In genomic region chr4:82721819-82722423, GRCh38 we compare ENCODE assay signal across 8 cellular contexts.
DNase-seq lines count a peak whose midpoint lies in the region; ATAC-seq and TF ChIP-seq lines count a peak whose summit lies in the region.

No MANE protein-coding gene starts in this region.

- H3K27me3 ChIP-seq in Peyer's patch (no peaks in the 10 kb centered on the region), colonic mucosa (no peaks in the 10 kb centered on the region)

- H3K27ac ChIP-seq in Peyer's patch (no peak overlapping the region), colonic mucosa (no peak overlapping the region)

- H3K36me3 ChIP-seq in Peyer's patch, result no peaks in the 10 kb centered on the region
- H3K36me3 ChIP-seq in colonic mucosa, result no peaks in the 10 kb centered on the region

- H3K4me3 ChIP-seq in Peyer's patch, result no peak overlapping the region
- H3K4me3 ChIP-seq in colonic mucosa, result no peak overlapping the region

- intact Hi-C loops in colonic mucosa (cut with DNase I), result no loop called here

- no peaks in the 10 kb centered on the region for H3K4me1 ChIP-seq in Peyer's patch
- no peaks in the 10 kb centered on the region for H3K4me1 ChIP-seq in colonic mucosa

- H3K9me3 ChIP-seq in Peyer's patch (no peaks in the 10 kb centered on the region), colonic mucosa (no peaks in the 10 kb centered on the region)

- peak; percentile 64 for ATAC-seq in HG02642 (IDR thresholded peaks at IDR 0.05; ENCODE audit: poor library complexity, unreplicated experiment)
- no peak for ATAC-seq in GM21717 (IDR thresholded peaks at IDR 0.05; ENCODE audit: unreplicated experiment)

- H3K9ac ChIP-seq in colonic mucosa (ENCODE audit: low read depth in 2 of 2, low read length in 2 of 2), result no peak overlapping the region

- DNase-seq in activated T-cell treated with anti-CD3 and anti-CD28 coated beads for 48 hours (ENCODE audit: low read depth), result peak; percentile 5
- no peak for DNase-seq in activated T-cell treated with anti-CD3 and anti-CD28 coated beads, Interleukin-2, amount 50 U/mL, for 1 hour
- DNase-seq in Peyer's patch, result peak in 1 of 3 donors; percentile 51
- DNase-seq in colonic mucosa, result no peak
- peak; percentile 21 for DNase-seq in occipital lobe (lab: John Stamatoyannopoulos, UW)
- DNase-seq in AG08395 (ENCODE audit: low spot score), result no peak

- TF ChIP-seq POLR2A in Peyer's patch (IDR thresholded peaks at IDR 0.05), result no peak

- TF ChIP-seq CTCF in Peyer's patch (IDR thresholded peaks at IDR 0.05) (peak in 4 of 6 experiments; percentile 15 to 46 (median 28)), colonic mucosa (IDR thresholded peaks at IDR 0.05) (peak; percentile 52)

Comparison
In these comparisons a context has a peak if more than half of its experiments do, and no peak if none do; other contexts are left out.
1. DNase-seq: peak in activated T-cell treated with anti-CD3 and anti-CD28 coated beads for 48 hours (single experiment) and occipital lobe (single experiment); none in activated T-cell treated with anti-CD3 and anti-CD28 coated beads, Interleukin-2, amount 50 U/mL, for 1 hour (single experiment), colonic mucosa (single experiment) and AG08395 (single experiment).